ENCODE assay signal across 31 cellular contexts in genomic region chr5:126978258-126978657, GRCh38.
"Had no signal": no experiment of that assay in that cellular context is flagged by ENCODE, and none has a peak within 500 bp of the region (broad histone marks: within the 10 kb centered on the region; RNA-seq: fewer than 3 reads in every experiment).

No MANE protein-coding gene starts in this region.

- H3K27me3 ChIP-seq: adrenal gland, body of pancreas, colonic mucosa, esophagus squamous epithelium, gastroesophageal sphincter had no signal

- H3K27me3 Mint-ChIP-seq: activated CD4-positive, alpha-beta memory T cell treated with anti-CD3 and anti-CD28 coated beads for 36 hours; activated CD4-positive, alpha-beta T cell treated with anti-CD3 and anti-CD28 coated beads for 36 hours; activated CD4-positive, alpha-beta T cell treated with anti-CD3 and anti-CD28 coated beads, Interleukin-2, amount 10 ng/mL, durations not matched to agents 24 days and 14 days; activated CD8-positive, alpha-beta memory T cell treated with anti-CD3 and anti-CD28 coated beads, Interleukin-2, amount 10 ng/mL, durations not matched to agents 7 days and 5 days; activated naive CD4-positive, alpha-beta T cell treated with anti-CD3 and anti-CD28 coated beads, Interleukin-2, amount 50 U/mL, for 24 hours; activated naive CD8-positive, alpha-beta T cell treated with anti-CD3 and anti-CD28 coated beads for 36 hours; activated naive CD8-positive, alpha-beta T cell treated with anti-CD3 and anti-CD28 coated beads, Interleukin-2, amount 50 U/mL, for 24 hours had no signal

- H3K36me3 Mint-ChIP-seq: activated CD4-positive, alpha-beta memory T cell treated with anti-CD3 and anti-CD28 coated beads for 36 hours; activated CD8-positive, alpha-beta memory T cell treated with anti-CD3 and anti-CD28 coated beads, Interleukin-2, amount 10 ng/mL, durations not matched to agents 7 days and 5 days; activated naive CD4-positive, alpha-beta T cell treated with anti-CD3 and anti-CD28 coated beads, Interleukin-2, amount 50 U/mL, for 24 hours; activated naive CD8-positive, alpha-beta T cell treated with anti-CD3 and anti-CD28 coated beads for 36 hours had no signal

- DNase-seq: activated CD4-positive, alpha-beta memory T cell treated with anti-CD3 and anti-CD28 coated beads for 36 hours; activated CD4-positive, alpha-beta T cell treated with anti-CD3 and anti-CD28 coated beads for 36 hours; activated CD4-positive, alpha-beta T cell treated with anti-CD3 and anti-CD28 coated beads, Interleukin-2, amount 10 ng/mL, durations not matched to agents 24 days and 14 days; activated CD4-positive, CD25-positive, alpha-beta regulatory T cell; activated CD4-positive, CD25-positive, alpha-beta regulatory T cell treated with anti-CD3 and anti-CD28 coated beads, Interleukin-2, amount 50 U/mL, for 72 hours; activated CD8-positive, alpha-beta memory T cell treated with anti-CD3 and anti-CD28 coated beads, Interleukin-2, amount 10 ng/mL, durations not matched to agents 7 days and 5 days; activated CD8-positive, alpha-beta memory T cell treated with anti-CD3 and anti-CD28 coated beads, Interleukin-2, amount 50 U/mL, for 4 hours; activated CD8-positive, alpha-beta T cell treated with anti-CD3 and anti-CD28 coated beads, Interleukin-2, amount 10 ng/mL, durations not matched to agents 7 days and 5 days; activated effector memory CD4-positive, alpha-beta T cell treated with anti-CD3 and anti-CD28 coated beads, Interleukin-2, amount 50 U/mL, for 16 hours; activated naive CD4-positive, alpha-beta T cell treated with anti-CD3 and anti-CD28 coated beads for 36 hours; activated naive CD8-positive, alpha-beta T cell treated with anti-CD3 and anti-CD28 coated beads for 36 hours; activated naive CD8-positive, alpha-beta T cell treated with anti-CD3 and anti-CD28 coated beads, Interleukin-2, amount 50 U/mL, for 24 hours; activated T-cell treated with anti-CD3 and anti-CD28 coated beads, Interleukin-2, amount 50 U/mL, for 1 hour; activated T-cell treated with anti-CD3 and anti-CD28 coated beads, Interleukin-2, amount 50 U/mL, for 48 hours; adrenal gland; amygdala; aorta; body of pancreas; caudate nucleus; colonic mucosa; effector CD8-positive, alpha-beta T cell; esophagus squamous epithelium; foreskin melanocyte; T-helper 2 cell had no signal

- FAIRE-seq: endometrium, endothelial cell of umbilical vein had no signal

- H3K27ac ChIP-seq: adrenal gland, body of pancreas, colonic mucosa, epithelial cell of prostate, esophagus squamous epithelium, gastroesophageal sphincter had no signal

- ATAC-seq: activated CD4-positive, alpha-beta T cell treated with anti-CD3 and anti-CD28 coated beads for 36 hours; activated CD8-positive, alpha-beta memory T cell treated with anti-CD3 and anti-CD28 coated beads, Interleukin-2, amount 10 ng/mL, durations not matched to agents 7 days and 5 days; activated CD8-positive, alpha-beta T cell treated with anti-CD3 and anti-CD28 coated beads, Interleukin-2, amount 10 ng/mL, durations not matched to agents 7 days and 5 days; activated naive CD8-positive, alpha-beta T cell treated with anti-CD3 and anti-CD28 coated beads, Interleukin-2, amount 50 U/mL, for 24 hours; body of pancreas; gastroesophageal sphincter had no signal

- H3K4me3 ChIP-seq: adrenal gland, body of pancreas, colonic mucosa, esophagus squamous epithelium, gastroesophageal sphincter had no signal

- H3K9me3 ChIP-seq: adrenal gland, body of pancreas, colonic mucosa, esophagus squamous epithelium, gastroesophageal sphincter had no signal

- H3K9me3 Mint-ChIP-seq: activated CD4-positive, alpha-beta memory T cell treated with anti-CD3 and anti-CD28 coated beads for 36 hours; activated CD4-positive, alpha-beta T cell treated with anti-CD3 and anti-CD28 coated beads, Interleukin-2, amount 10 ng/mL, durations not matched to agents 24 days and 14 days; activated naive CD4-positive, alpha-beta T cell treated with anti-CD3 and anti-CD28 coated beads for 36 hours; activated naive CD4-positive, alpha-beta T cell treated with anti-CD3 and anti-CD28 coated beads, Interleukin-2, amount 50 U/mL, for 24 hours; activated naive CD8-positive, alpha-beta T cell treated with anti-CD3 and anti-CD28 coated beads for 36 hours; activated naive CD8-positive, alpha-beta T cell treated with anti-CD3 and anti-CD28 coated beads, Interleukin-2, amount 50 U/mL, for 24 hours; activated T-helper 1 cell treated with anti-CD3 and anti-CD28 coated beads, Interleukin-12 subunit alpha, Interleukin-12 subunit beta, Interleukin-2, Interleukin-4 antibody, amounts not matched to agents 30 ng/mL and 10 ng/mL and 1 ng/mL, durations not matched to agents 14 hours and 24 hours and 36 hours; activated T-helper 2 cell treated with anti-CD3 and anti-CD28 coated beads, Interferon-gamma antibody, Interleukin-2, Interleukin-4, amounts not matched to agents 10 μg/mL and 5 μg/mL and 100 μg/mL, durations not matched to agents 14 hours and 24 hours and 36 hours had no signal

- H3K4me3 Mint-ChIP-seq: activated CD4-positive, alpha-beta memory T cell treated with anti-CD3 and anti-CD28 coated beads for 36 hours; activated CD4-positive, alpha-beta T cell treated with anti-CD3 and anti-CD28 coated beads for 36 hours; activated CD4-positive, alpha-beta T cell treated with anti-CD3 and anti-CD28 coated beads, Interleukin-2, amount 10 ng/mL, durations not matched to agents 24 days and 14 days; activated CD8-positive, alpha-beta memory T cell treated with anti-CD3 and anti-CD28 coated beads, Interleukin-2, amount 10 ng/mL, durations not matched to agents 7 days and 5 days; activated CD8-positive, alpha-beta T cell treated with anti-CD3 and anti-CD28 coated beads, Interleukin-2, amount 10 ng/mL, durations not matched to agents 7 days and 5 days; activated naive CD4-positive, alpha-beta T cell treated with anti-CD3 and anti-CD28 coated beads for 36 hours; activated naive CD4-positive, alpha-beta T cell treated with anti-CD3 and anti-CD28 coated beads, Interleukin-2, amount 50 U/mL, for 24 hours; activated naive CD8-positive, alpha-beta T cell treated with anti-CD3 and anti-CD28 coated beads for 36 hours; activated naive CD8-positive, alpha-beta T cell treated with anti-CD3 and anti-CD28 coated beads, Interleukin-2, amount 50 U/mL, for 24 hours; activated T-helper 1 cell treated with anti-CD3 and anti-CD28 coated beads, Interleukin-12 subunit alpha, Interleukin-12 subunit beta, Interleukin-2, Interleukin-4 antibody, amounts not matched to agents 30 ng/mL and 10 ng/mL and 1 ng/mL, durations not matched to agents 14 hours and 24 hours and 36 hours had no signal

- H3K36me3 ChIP-seq: adrenal gland, colonic mucosa, esophagus squamous epithelium, gastroesophageal sphincter had no signal

- H3K4me1 ChIP-seq: adrenal gland, body of pancreas, esophagus squamous epithelium, gastroesophageal sphincter had no signal

- H3K27ac Mint-ChIP-seq: activated CD4-positive, alpha-beta memory T cell treated with anti-CD3 and anti-CD28 coated beads for 36 hours; activated CD4-positive, alpha-beta T cell treated with anti-CD3 and anti-CD28 coated beads for 36 hours; activated CD4-positive, alpha-beta T cell treated with anti-CD3 and anti-CD28 coated beads, Interleukin-2, amount 10 ng/mL, durations not matched to agents 24 days and 14 days; activated CD8-positive, alpha-beta memory T cell treated with anti-CD3 and anti-CD28 coated beads, Interleukin-2, amount 10 ng/mL, durations not matched to agents 7 days and 5 days; activated CD8-positive, alpha-beta T cell treated with anti-CD3 and anti-CD28 coated beads, Interleukin-2, amount 10 ng/mL, durations not matched to agents 7 days and 5 days; activated naive CD4-positive, alpha-beta T cell treated with anti-CD3 and anti-CD28 coated beads for 36 hours; activated naive CD4-positive, alpha-beta T cell treated with anti-CD3 and anti-CD28 coated beads, Interleukin-2, amount 50 U/mL, for 24 hours; activated naive CD8-positive, alpha-beta T cell treated with anti-CD3 and anti-CD28 coated beads for 36 hours; activated naive CD8-positive, alpha-beta T cell treated with anti-CD3 and anti-CD28 coated beads, Interleukin-2, amount 50 U/mL, for 24 hours; activated T-helper 1 cell treated with anti-CD3 and anti-CD28 coated beads, Interleukin-12 subunit alpha, Interleukin-12 subunit beta, Interleukin-2, Interleukin-4 antibody, amounts not matched to agents 30 ng/mL and 10 ng/mL and 1 ng/mL, durations not matched to agents 14 hours and 24 hours and 36 hours; activated T-helper 2 cell treated with anti-CD3 and anti-CD28 coated beads, Interferon-gamma antibody, Interleukin-2, Interleukin-4, amounts not matched to agents 10 μg/mL and 5 μg/mL and 100 μg/mL, durations not matched to agents 14 hours and 24 hours and 36 hours had no signal
